In the genomic region with DNA sequence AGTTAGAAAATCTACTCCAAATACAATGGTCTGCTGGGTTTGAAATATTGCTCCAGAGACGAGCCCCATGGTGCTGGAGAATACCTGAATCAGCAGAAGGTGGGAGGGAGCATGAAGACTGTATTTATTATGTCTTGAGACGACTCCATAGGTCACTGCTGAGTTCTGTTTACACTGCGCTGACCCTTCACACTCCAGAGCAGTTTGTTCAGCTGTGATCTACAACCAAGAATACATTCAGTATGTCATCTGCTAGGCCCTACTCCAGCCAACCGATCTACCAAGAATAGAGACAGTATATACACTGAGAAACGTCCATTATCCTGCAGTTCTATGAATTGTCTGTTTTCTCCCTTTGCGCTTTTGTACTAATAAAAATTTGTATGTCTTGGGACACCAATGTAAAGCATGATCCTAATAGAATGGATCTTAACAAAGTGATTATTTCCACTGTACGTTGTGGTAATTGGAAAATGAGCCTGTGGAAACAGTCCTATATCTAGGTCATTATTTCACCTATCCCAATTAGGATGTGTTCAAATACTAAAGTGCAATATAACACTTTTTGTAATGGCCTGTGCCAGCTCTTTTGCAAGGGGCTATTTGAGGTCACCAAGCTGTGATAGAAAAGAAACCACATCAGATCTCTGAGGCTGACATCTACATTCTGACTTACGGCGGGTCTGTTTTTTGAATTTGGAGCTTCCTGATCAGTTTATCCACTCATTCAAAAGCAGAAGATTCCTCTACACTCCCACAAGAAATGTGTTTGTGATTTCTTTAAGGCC, we compare ENCODE assay signal across 17 cellular contexts.
"Had no signal": no experiment of that assay in that cellular context is flagged by ENCODE, and none has a peak within 500 bp of the region (broad histone marks: within the 10 kb centered on the region; RNA-seq: fewer than 3 reads in every experiment).

No MANE protein-coding gene starts in this region.

- DNase-seq: activated CD4-positive, alpha-beta memory T cell treated with anti-CD3 and anti-CD28 coated beads, Interleukin-2, amount 10 ng/mL, durations not matched to agents 7 days and 5 days; activated naive CD4-positive, alpha-beta T cell treated with Interleukin-2 at 50 U/mL for 16 hours; activated naive CD8-positive, alpha-beta T cell treated with anti-CD3 and anti-CD28 coated beads, Interleukin-2, amount 50 U/mL, for 24 hours; activated T-cell treated with anti-CD3 and anti-CD28 coated beads, Interleukin-2, amount 50 U/mL, for 72 hours; effector CD4-positive, alpha-beta T cell; foreskin melanocyte; heart right ventricle; lower lobe of right lung; midbrain; right cardiac atrium; tibial artery had no signal

- H3K4me1 ChIP-seq: heart right ventricle, lower lobe of right lung, vagina had no signal

- H3K9me3 ChIP-seq: ascending aorta, heart right ventricle, lower lobe of right lung, tibial artery, vagina had no signal

- H3K27ac ChIP-seq: ascending aorta, cardiac muscle cell, coronary artery, heart right ventricle, lower lobe of right lung, tibial artery, vagina, VCaP had no signal

- H3K27me3 ChIP-seq: ascending aorta, heart right ventricle, tibial artery, vagina had no signal

- H3K36me3 ChIP-seq: ascending aorta, cardiac muscle cell, heart right ventricle, lower lobe of right lung, tibial artery, vagina had no signal

- H3K4me3 ChIP-seq: ascending aorta, cardiac muscle cell, coronary artery, heart right ventricle, lower lobe of right lung, smooth muscle cell, tibial artery, vagina had no signal

- ATAC-seq: activated naive CD8-positive, alpha-beta T cell treated with anti-CD3 and anti-CD28 coated beads, Interleukin-2, amount 50 U/mL, for 24 hours; activated T-cell treated with anti-CD3 and anti-CD28 coated beads, Interleukin-2, amount 50 U/mL, for 72 hours; heart right ventricle; lower lobe of right lung; right cardiac atrium had no signal
